In genomic region chr5:88734191-88734640, GRCh38 we compare ENCODE assay signal across 1 cellular context.
TF ChIP-seq lines count a peak whose summit lies in the region.

No MANE protein-coding gene starts in this region.

TF ChIP-seq in K562, 482 proteins besides CTCF, POLR2A, EP300 and RAD21 (continued from another document and continues in another):
- TF ChIP-seq ZNF407 (IDR thresholded peaks at IDR 0.05; ENCODE audit: low read depth): no peak
- no peak for TF ChIP-seq POLR2H (tag; IDR thresholded peaks at IDR 0.05; ENCODE audit: low read depth)
- TF ChIP-seq ZNF280B (CRISPR knock-in tag; IDR thresholded peaks at IDR 0.05): no peak
- peak; percentile 80 for TF ChIP-seq TEAD4 (IDR thresholded peaks at IDR 0.05; ENCODE audit: low read length)
- no peak for TF ChIP-seq TEAD4 (CRISPR knock-in tag; IDR thresholded peaks at IDR 0.05; ENCODE audit: borderline replicate concordance)
- no peak for TF ChIP-seq EZH2 (IDR thresholded peaks at IDR 0.05; ENCODE audit: borderline replicate concordance, low read depth, low read length)
- TF ChIP-seq ETS2 (tag; IDR thresholded peaks at IDR 0.05; ENCODE audit: borderline replicate concordance, poor library complexity, severe bottlenecking): no peak
- no peak for TF ChIP-seq RBM39 (optimal IDR thresholded peaks at IDR 0.05; ENCODE audit: low read depth, low read length)
- no peak for TF ChIP-seq ZNF124 (CRISPR knock-in tag; IDR thresholded peaks at IDR 0.05)
- no peak for TF ChIP-seq ZNF778 (CRISPR knock-in tag; IDR thresholded peaks at IDR 0.05)
- TF ChIP-seq YBX1 (IDR thresholded peaks at IDR 0.05): no peak
- TF ChIP-seq SLC30A9 (CRISPR knock-in tag; IDR thresholded peaks at IDR 0.05): no peak
- no peak for TF ChIP-seq TRIM28 (IDR thresholded peaks at IDR 0.05)
- no peak for TF ChIP-seq RBM17 (IDR thresholded peaks at IDR 0.05; ENCODE audit: borderline replicate concordance, low read depth, low read length)
- 0 out of 2 replicates have a peak, but pooled peaks have one; percentile 39 for TF ChIP-seq ZNF175 (CRISPR knock-in tag; IDR thresholded peaks at IDR 0.05; ENCODE audit: low read depth)
- TF ChIP-seq SREBF2 (CRISPR knock-in tag; IDR thresholded peaks at IDR 0.05): no peak
- TF ChIP-seq VEZF1 (CRISPR knock-in tag; IDR thresholded peaks at IDR 0.05): peak; percentile 54
- TF ChIP-seq ZKSCAN1 (IDR thresholded peaks at IDR 0.05; ENCODE audit: low read depth, low read length): no peak
- TF ChIP-seq BRF2 (IDR thresholded peaks at IDR 0.05; ENCODE audit: borderline replicate concordance, insufficient read depth, insufficient read length): no peak
- TF ChIP-seq CBX3 (IDR thresholded peaks at IDR 0.05; ENCODE audit: borderline replicate concordance in 1 of 2, low read length in 2 of 2): peak in 1 of 2 experiments; percentile 34; a peak in 1 of 3 replicates
- TF ChIP-seq TARDBP (IDR thresholded peaks at IDR 0.05): no peak
- TF ChIP-seq E2F6 (IDR thresholded peaks at IDR 0.05; ENCODE audit: borderline replicate concordance in 1 of 2, extremely low read depth in 1 of 2, insufficient read depth in 1 of 2, insufficient read length in 1 of 2, low read depth in 1 of 2, low read length in 1 of 2, poor library complexity in 1 of 2, severe bottlenecking in 1 of 2): no peak
- peak; percentile 49 for TF ChIP-seq MEIS2 (IDR thresholded peaks at IDR 0.05; ENCODE audit: partially characterized antibody)
- no peak for TF ChIP-seq GMEB1 (CRISPR knock-in tag; IDR thresholded peaks at IDR 0.05)
- TF ChIP-seq PHB2 (IDR thresholded peaks at IDR 0.05; ENCODE audit: low read depth): no peak
- no peak for TF ChIP-seq NFE2 (IDR thresholded peaks at IDR 0.05; ENCODE audit: low read depth)
- TF ChIP-seq PRDM10 (IDR thresholded peaks at IDR 0.05; ENCODE audit: partially characterized antibody): no peak
- TF ChIP-seq ATF1 (CRISPR knock-in tag; IDR thresholded peaks at IDR 0.05): no peak
- TF ChIP-seq ATF1 (tag; IDR thresholded peaks at IDR 0.05): 0 out of 2 replicates have a peak, but pooled peaks have one; percentile 12
- no peak for TF ChIP-seq HNRNPUL1 (IDR thresholded peaks at IDR 0.05; ENCODE audit: low read length)
- TF ChIP-seq SRSF9 (IDR thresholded peaks at IDR 0.05; ENCODE audit: borderline replicate concordance, low read depth, low read length): no peak
- TF ChIP-seq ILF3 (IDR thresholded peaks at IDR 0.05; ENCODE audit: borderline replicate concordance): no peak
- no peak for TF ChIP-seq LARP7 (IDR thresholded peaks at IDR 0.05)
- TF ChIP-seq ZNF280A (IDR thresholded peaks at IDR 0.05; ENCODE audit: low read depth, partially characterized antibody): no peak
- TF ChIP-seq CREB5 (CRISPR knock-in tag; IDR thresholded peaks at IDR 0.05): no peak
- peak; percentile 57 for TF ChIP-seq PKNOX1 (IDR thresholded peaks at IDR 0.05)
